In genomic region chr11:12042215-12042676, GRCh38 we compare ENCODE assay signal across 1 cellular context.
TF ChIP-seq lines count a peak whose summit lies in the region.

No MANE protein-coding gene starts in this region.

TF ChIP-seq in K562, 482 proteins besides CTCF, POLR2A, EP300 and RAD21 (continued from another document and continues in another):
- TF ChIP-seq, protein P1, sequence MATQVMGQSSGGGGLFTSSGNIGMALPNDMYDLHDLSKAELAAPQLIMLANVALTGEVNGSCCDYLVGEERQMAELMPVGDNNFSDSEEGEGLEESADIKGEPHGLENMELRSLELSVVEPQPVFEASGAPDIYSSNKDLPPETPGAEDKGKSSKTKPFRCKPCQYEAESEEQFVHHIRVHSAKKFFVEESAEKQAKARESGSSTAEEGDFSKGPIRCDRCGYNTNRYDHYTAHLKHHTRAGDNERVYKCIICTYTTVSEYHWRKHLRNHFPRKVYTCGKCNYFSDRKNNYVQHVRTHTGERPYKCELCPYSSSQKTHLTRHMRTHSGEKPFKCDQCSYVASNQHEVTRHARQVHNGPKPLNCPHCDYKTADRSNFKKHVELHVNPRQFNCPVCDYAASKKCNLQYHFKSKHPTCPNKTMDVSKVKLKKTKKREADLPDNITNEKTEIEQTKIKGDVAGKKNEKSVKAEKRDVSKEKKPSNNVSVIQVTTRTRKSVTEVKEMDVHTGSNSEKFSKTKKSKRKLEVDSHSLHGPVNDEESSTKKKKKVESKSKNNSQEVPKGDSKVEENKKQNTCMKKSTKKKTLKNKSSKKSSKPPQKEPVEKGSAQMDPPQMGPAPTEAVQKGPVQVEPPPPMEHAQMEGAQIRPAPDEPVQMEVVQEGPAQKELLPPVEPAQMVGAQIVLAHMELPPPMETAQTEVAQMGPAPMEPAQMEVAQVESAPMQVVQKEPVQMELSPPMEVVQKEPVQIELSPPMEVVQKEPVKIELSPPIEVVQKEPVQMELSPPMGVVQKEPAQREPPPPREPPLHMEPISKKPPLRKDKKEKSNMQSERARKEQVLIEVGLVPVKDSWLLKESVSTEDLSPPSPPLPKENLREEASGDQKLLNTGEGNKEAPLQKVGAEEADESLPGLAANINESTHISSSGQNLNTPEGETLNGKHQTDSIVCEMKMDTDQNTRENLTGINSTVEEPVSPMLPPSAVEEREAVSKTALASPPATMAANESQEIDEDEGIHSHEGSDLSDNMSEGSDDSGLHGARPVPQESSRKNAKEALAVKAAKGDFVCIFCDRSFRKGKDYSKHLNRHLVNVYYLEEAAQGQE (CRISPR knock-in tag; IDR thresholded peaks at IDR 0.05; ENCODE audit: low read depth) = no peak
- TF ChIP-seq L3MBTL2 (IDR thresholded peaks at IDR 0.05) (peak; percentile 30; the same call in 1 of the 2 replicates), BCL6 (CRISPR knock-in tag; IDR thresholded peaks at IDR 0.05) (no peak), ZNF134 (CRISPR knock-in tag; conservative IDR thresholded peaks at IDR 0.05) (no peak), ZNF785 (CRISPR knock-in tag; IDR thresholded peaks at IDR 0.05) (no peak), E4F1 (CRISPR knock-in tag; IDR thresholded peaks at IDR 0.05; ENCODE audit: borderline replicate concordance) (no peak), MTF1 (CRISPR knock-in tag; IDR thresholded peaks at IDR 0.05; ENCODE audit: borderline replicate concordance) (no peak), TEAD1 (CRISPR knock-in tag; IDR thresholded peaks at IDR 0.05) (peak; percentile 37 to 75; a peak in 3 of 4 replicates), AFF1 (IDR thresholded peaks at IDR 0.05; ENCODE audit: low read depth in 1 of 2, partially characterized antibody in 2 of 2) (peak in 1 of 2 experiments; percentile 46), MECOM (CRISPR knock-in tag; IDR thresholded peaks at IDR 0.05) (peak; percentile 90), FOSL1 (tag; conservative IDR thresholded peaks at IDR 0.05) (peak; percentile 68), PHB2 (IDR thresholded peaks at IDR 0.05; ENCODE audit: low read depth) (no peak), KAT2B (IDR thresholded peaks at IDR 0.05; ENCODE audit: low read depth, low read length) (no peak), ZNF143 (CRISPR knock-in tag; IDR thresholded peaks at IDR 0.05) (no peak), MBD1 (CRISPR knock-in tag; IDR thresholded peaks at IDR 0.05) (peak; percentile 87), RERE (CRISPR knock-in tag; IDR thresholded peaks at IDR 0.05; ENCODE audit: borderline replicate concordance) (no peak), ILK (tag; IDR thresholded peaks at IDR 0.05; ENCODE audit: borderline replicate concordance, low read depth) (no peak), ZBTB40 (IDR thresholded peaks at IDR 0.05) (peak; percentile 80), ZBTB40 (CRISPR knock-in tag; IDR thresholded peaks at IDR 0.05) (peak; percentile 69; the same call in 1 of the 2 replicates), TBP (optimal IDR thresholded peaks at IDR 0.05; ENCODE audit: low read depth, low read length) (no peak), ZFP36 (IDR thresholded peaks at IDR 0.05; ENCODE audit: low read depth, low read length, partially characterized antibody) (no peak), PHF20 (IDR thresholded peaks at IDR 0.05; ENCODE audit: partially characterized antibody) (no peak)
- TF ChIP-seq, protein P2, sequence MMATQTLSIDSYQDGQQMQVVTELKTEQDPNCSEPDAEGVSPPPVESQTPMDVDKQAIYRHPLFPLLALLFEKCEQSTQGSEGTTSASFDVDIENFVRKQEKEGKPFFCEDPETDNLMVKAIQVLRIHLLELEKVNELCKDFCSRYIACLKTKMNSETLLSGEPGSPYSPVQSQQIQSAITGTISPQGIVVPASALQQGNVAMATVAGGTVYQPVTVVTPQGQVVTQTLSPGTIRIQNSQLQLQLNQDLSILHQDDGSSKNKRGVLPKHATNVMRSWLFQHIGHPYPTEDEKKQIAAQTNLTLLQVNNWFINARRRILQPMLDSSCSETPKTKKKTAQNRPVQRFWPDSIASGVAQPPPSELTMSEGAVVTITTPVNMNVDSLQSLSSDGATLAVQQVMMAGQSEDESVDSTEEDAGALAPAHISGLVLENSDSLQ (IDR thresholded peaks at IDR 0.05) = peak; percentile 73
